1 cellular context compared by ENCODE assay signal in genomic region chr10:17647316-17647715, GRCh38.
TF ChIP-seq lines count a peak whose summit lies in the region.

No MANE protein-coding gene starts in this region.

TF ChIP-seq in HepG2, 621 proteins besides CTCF, POLR2A, EP300 and RAD21:
- TF ChIP-seq ZNF496 (CRISPR knock-in tag; IDR thresholded peaks at IDR 0.05; ENCODE audit: insufficient replicate concordance) (no peak), MAFF (IDR thresholded peaks at IDR 0.05; ENCODE audit: low read depth, low read length) (no peak), TOE1 (CRISPR knock-in tag; IDR thresholded peaks at IDR 0.05) (no peak), DZIP1 (CRISPR knock-in tag; IDR thresholded peaks at IDR 0.05) (no peak), SMAD3 (CRISPR knock-in tag; IDR thresholded peaks at IDR 0.05) (no peak), U2AF1 (optimal IDR thresholded peaks at IDR 0.05; ENCODE audit: low read depth, low read length) (no peak), ISL2 (CRISPR knock-in tag; IDR thresholded peaks at IDR 0.05) (no peak), ZNF430 (CRISPR knock-in tag; IDR thresholded peaks at IDR 0.05) (no peak), ARID3A (IDR thresholded peaks at IDR 0.05; ENCODE audit: low read depth, low read length) (no peak), ZNF414 (CRISPR knock-in tag; IDR thresholded peaks at IDR 0.05) (no peak), RBM22 (optimal IDR thresholded peaks at IDR 0.05; ENCODE audit: low read length) (no peak), SKIL (CRISPR knock-in tag; IDR thresholded peaks at IDR 0.05; ENCODE audit: borderline replicate concordance) (no peak), NRL (CRISPR knock-in tag; IDR thresholded peaks at IDR 0.05; ENCODE audit: borderline replicate concordance) (no peak), NONO (IDR thresholded peaks at IDR 0.05) (no peak), NONO (CRISPR knock-in tag; conservative IDR thresholded peaks at IDR 0.05) (no peak), PHF8 (CRISPR knock-in tag; IDR thresholded peaks at IDR 0.05) (no peak), MIXL1 (CRISPR knock-in tag; IDR thresholded peaks at IDR 0.05) (no peak), ZNF605 (CRISPR knock-in tag; IDR thresholded peaks at IDR 0.05) (no peak), TEF (CRISPR knock-in tag; IDR thresholded peaks at IDR 0.05) (no peak), ZNF264 (CRISPR knock-in tag; IDR thresholded peaks at IDR 0.05) (no peak)
TF ChIP-seq in HepG2: peak in this region for 0.
